Comparison of ENCODE assay signal across 27 cellular contexts in genomic region chr9:24657387-24657786, GRCh38.
"Had no signal": no experiment of that assay in that cellular context is flagged by ENCODE, and none has a peak within 500 bp of the region (broad histone marks: within the 10 kb centered on the region; RNA-seq: fewer than 3 reads in every experiment).

No MANE protein-coding gene starts in this region.

- H3K27ac ChIP-seq: neural progenitor cell, ovary, parathyroid adenoma, psoas muscle, skin epidermis, spleen, suprapubic skin, testis, tibial artery, transverse colon, upper lobe of right lung, uterus had no signal

- DNase-seq: natural killer cell; occipital lobe; ovary; psoas muscle; right cardiac atrium; spleen; stimulated activated CD4-positive, alpha-beta T cell treated with anti-CD3 and anti-CD28 coated beads, Interleukin-12 subunit alpha, Interleukin-12 subunit beta, amount 100 ng/mL, for 4 hours; stimulated activated CD4-positive, alpha-beta T cell treated with anti-CD3 and anti-CD28 coated beads, Interleukin-1b, Interleukin-23, amount 100 ng/mL, for 48 hours; stimulated activated CD4-positive, alpha-beta T cell treated with anti-CD3 and anti-CD28 coated beads, Interleukin-4, amount 100 ng/mL, for 1 hour; stimulated activated CD4-positive, alpha-beta T cell treated with anti-CD3 and anti-CD28 coated beads, Interleukin-4, amount 100 ng/mL, for 4 hours; stimulated activated CD8-positive, alpha-beta memory T cell treated with anti-CD3 and anti-CD28 coated beads, Interleukin-4, amount 100 ng/mL, for 48 hours; stimulated activated naive CD4-positive, alpha-beta T cell; stimulated activated naive CD8-positive, alpha-beta T cell treated with anti-CD3 and anti-CD28 coated beads, Interleukin-15, amount 100 ng/mL, for 72 hours; stimulated activated naive CD8-positive, alpha-beta T cell treated with anti-CD3 and anti-CD28 coated beads, Interleukin-15, Interleukin-2, amounts not matched to agents 100 U/mL and 50 U/mL, for 24 hours; substantia nigra; testis; tibial artery; transverse colon; upper lobe of right lung; uterus had no signal

- H3K4me3 ChIP-seq: neural progenitor cell, ovary, psoas muscle, skin epidermis, smooth muscle cell, spleen, suprapubic skin, testis, tibial artery, transverse colon, upper lobe of right lung, uterus had no signal

- ATAC-seq: natural killer cell; psoas muscle; right cardiac atrium; sciatic nerve; stimulated activated memory B cell treated with anti-CD40 and anti-IgM and Interleukin-4, amounts not matched to agents 10 μg/mL and 1 μg/mL and 100 μg/mL, for 72 hours; stimulated activated naive CD8-positive, alpha-beta T cell treated with anti-CD3 and anti-CD28 coated beads, Interleukin-15, amount 100 ng/mL, for 72 hours; stimulated activated naive CD8-positive, alpha-beta T cell treated with anti-CD3 and anti-CD28 coated beads, Interleukin-15, Interleukin-2, amounts not matched to agents 100 U/mL and 50 U/mL, for 24 hours; upper lobe of right lung had no signal

- H3K4me2 ChIP-seq: neural progenitor cell, smooth muscle cell had no signal

- H3K4me1 ChIP-seq: neural progenitor cell, parathyroid adenoma, psoas muscle, spleen, suprapubic skin, testis, tibial artery, transverse colon, upper lobe of right lung, uterus had no signal

- H2AFZ ChIP-seq: neural progenitor cell, parathyroid adenoma had no signal

- H3K36me3 ChIP-seq: neural progenitor cell, ovary, spleen, suprapubic skin, tibial artery, transverse colon, upper lobe of right lung had no signal

- H3K9me3 ChIP-seq: ovary, psoas muscle, suprapubic skin, testis, tibial artery, upper lobe of right lung, uterus had no signal

- H3K9ac ChIP-seq: neural progenitor cell, parathyroid adenoma had no signal

- H3K27me3 ChIP-seq: neural progenitor cell, ovary, spleen, suprapubic skin, testis, tibial artery, transverse colon, upper lobe of right lung, uterus had no signal

- H3K79me2 ChIP-seq: parathyroid adenoma had no signal
